ENCODE assay signal across 2 cellular contexts in genomic region chr17:29620271-29620670, GRCh38.
TF ChIP-seq lines count a peak whose summit lies in the region.

No MANE protein-coding gene starts in this region.

TF ChIP-seq in GM23338, 12 proteins besides CTCF, POLR2A, EP300 and RAD21:
- TF ChIP-seq ZNF462 (CRISPR knock-in tag; IDR thresholded peaks at IDR 0.05) (no peak), JUNB (IDR thresholded peaks at IDR 0.05; ENCODE audit: unreplicated experiment) (no peak), EZH2phosphoT487 (IDR thresholded peaks at IDR 0.05; ENCODE audit: unreplicated experiment) (no peak), CREB1 (CRISPR knock-in tag; IDR thresholded peaks at IDR 0.05; ENCODE audit: low read depth) (no peak), NANOG (IDR thresholded peaks at IDR 0.05; ENCODE audit: borderline replicate concordance) (no peak), EZH2 (IDR thresholded peaks at IDR 0.05; ENCODE audit: low read depth, unreplicated experiment) (no peak), ETS1 (IDR thresholded peaks at IDR 0.05) (no peak), ZNF114 (CRISPR knock-in tag; IDR thresholded peaks at IDR 0.05) (no peak), POLR2AphosphoS5 (IDR thresholded peaks at IDR 0.05; ENCODE audit: low read depth) (no peak), STAT1 (IDR thresholded peaks at IDR 0.05; ENCODE audit: unreplicated experiment) (no peak), ZNF331 (CRISPR knock-in tag; IDR thresholded peaks at IDR 0.05; ENCODE audit: low read depth) (no peak)
- TF ChIP-seq, protein P1, sequence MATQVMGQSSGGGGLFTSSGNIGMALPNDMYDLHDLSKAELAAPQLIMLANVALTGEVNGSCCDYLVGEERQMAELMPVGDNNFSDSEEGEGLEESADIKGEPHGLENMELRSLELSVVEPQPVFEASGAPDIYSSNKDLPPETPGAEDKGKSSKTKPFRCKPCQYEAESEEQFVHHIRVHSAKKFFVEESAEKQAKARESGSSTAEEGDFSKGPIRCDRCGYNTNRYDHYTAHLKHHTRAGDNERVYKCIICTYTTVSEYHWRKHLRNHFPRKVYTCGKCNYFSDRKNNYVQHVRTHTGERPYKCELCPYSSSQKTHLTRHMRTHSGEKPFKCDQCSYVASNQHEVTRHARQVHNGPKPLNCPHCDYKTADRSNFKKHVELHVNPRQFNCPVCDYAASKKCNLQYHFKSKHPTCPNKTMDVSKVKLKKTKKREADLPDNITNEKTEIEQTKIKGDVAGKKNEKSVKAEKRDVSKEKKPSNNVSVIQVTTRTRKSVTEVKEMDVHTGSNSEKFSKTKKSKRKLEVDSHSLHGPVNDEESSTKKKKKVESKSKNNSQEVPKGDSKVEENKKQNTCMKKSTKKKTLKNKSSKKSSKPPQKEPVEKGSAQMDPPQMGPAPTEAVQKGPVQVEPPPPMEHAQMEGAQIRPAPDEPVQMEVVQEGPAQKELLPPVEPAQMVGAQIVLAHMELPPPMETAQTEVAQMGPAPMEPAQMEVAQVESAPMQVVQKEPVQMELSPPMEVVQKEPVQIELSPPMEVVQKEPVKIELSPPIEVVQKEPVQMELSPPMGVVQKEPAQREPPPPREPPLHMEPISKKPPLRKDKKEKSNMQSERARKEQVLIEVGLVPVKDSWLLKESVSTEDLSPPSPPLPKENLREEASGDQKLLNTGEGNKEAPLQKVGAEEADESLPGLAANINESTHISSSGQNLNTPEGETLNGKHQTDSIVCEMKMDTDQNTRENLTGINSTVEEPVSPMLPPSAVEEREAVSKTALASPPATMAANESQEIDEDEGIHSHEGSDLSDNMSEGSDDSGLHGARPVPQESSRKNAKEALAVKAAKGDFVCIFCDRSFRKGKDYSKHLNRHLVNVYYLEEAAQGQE (IDR thresholded peaks at IDR 0.05; ENCODE audit: unreplicated experiment), result no peak
TF ChIP-seq in GM23338: peak in this region for 0.

TF ChIP-seq in SK-N-SH, 30 proteins besides CTCF, POLR2A, EP300 and RAD21:
- TF ChIP-seq, protein P1 (IDR thresholded peaks at IDR 0.05; ENCODE audit: low read depth, low read length), result no peak
- no peak for TF ChIP-seq FOXM1 (IDR thresholded peaks at IDR 0.05; ENCODE audit: low read depth)
- peak; percentile 48; the same call in 1 of the 2 replicates for TF ChIP-seq RXRA (IDR thresholded peaks at IDR 0.05; ENCODE audit: borderline replicate concordance, low read depth)
- TF ChIP-seq RCOR1 (IDR thresholded peaks at IDR 0.05; ENCODE audit: low read length), result no peak
- TF ChIP-seq FOSL2 (IDR thresholded peaks at IDR 0.05; ENCODE audit: borderline replicate concordance, low read depth), result peak; percentile 44; the same call in 1 of the 2 replicates
- TF ChIP-seq, protein P2, sequence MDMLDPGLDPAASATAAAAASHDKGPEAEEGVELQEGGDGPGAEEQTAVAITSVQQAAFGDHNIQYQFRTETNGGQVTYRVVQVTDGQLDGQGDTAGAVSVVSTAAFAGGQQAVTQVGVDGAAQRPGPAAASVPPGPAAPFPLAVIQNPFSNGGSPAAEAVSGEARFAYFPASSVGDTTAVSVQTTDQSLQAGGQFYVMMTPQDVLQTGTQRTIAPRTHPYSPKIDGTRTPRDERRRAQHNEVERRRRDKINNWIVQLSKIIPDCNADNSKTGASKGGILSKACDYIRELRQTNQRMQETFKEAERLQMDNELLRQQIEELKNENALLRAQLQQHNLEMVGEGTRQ (IDR thresholded peaks at IDR 0.05; ENCODE audit: borderline replicate concordance, low read depth, low read length), result no peak
- peak; percentile 38; the same call in 1 of the 2 replicates for TF ChIP-seq TCF12 (IDR thresholded peaks at IDR 0.05)
- TF ChIP-seq YY1 (IDR thresholded peaks at IDR 0.05; ENCODE audit: low read depth), result peak; percentile 53; the same call in 1 of the 2 replicates
TF ChIP-seq in SK-N-SH: peak in this region for 4.
